8 cellular contexts compared by ENCODE assay signal in genomic region chr15:87887177-87887576, GRCh38.
"Had no signal": no experiment of that assay in that cellular context is flagged by ENCODE, and none has a peak within 500 bp of the region (broad histone marks: within the 10 kb centered on the region; RNA-seq: fewer than 3 reads in every experiment).

No MANE protein-coding gene starts in this region.

- FAIRE-seq: G401.6, GM12878, GM12891, GM12892, GM18507, GM19239 had no signal

- H3K4me3 ChIP-seq: GM12878 had no signal

- DNase-seq: GDM1, GF-D8 had no signal

- ATAC-seq: GM12878 had no signal
